Comparison of ENCODE assay signal across 26 cellular contexts in genomic region chr2:237867465-237867864, GRCh38. TPM values are rescaled to one million over a fixed set of nuclear protein-coding genes. Genes with fewer than 3 reads are reported as not detected.
DNase-seq lines count a peak whose midpoint lies in the region; ATAC-seq and TF ChIP-seq lines count a peak whose summit lies in the region.
"Had no signal": no experiment of that assay in that cellular context is flagged by ENCODE, and none has a peak within 500 bp of the region (broad histone marks: within the 10 kb centered on the region; RNA-seq: fewer than 3 reads in every experiment).

No MANE protein-coding gene starts in this region.

- H3K4me1 ChIP-seq in right atrium auricular region (peaks cover 0 to 43% of the 10 kb centered on the region in 2 donors), esophagus muscularis mucosa (peaks cover 65 to 100% (median 92%) of the 10 kb centered on the region in 4 donors), uterus (peaks cover 29 to 31% of the 10 kb centered on the region in 2 donors)

- ATAC-seq in Right ventricle myocardium superior (ENCODE audit: poor library complexity) = no peak
- ATAC-seq in activated CD8-positive, alpha-beta T cell treated with anti-CD3 and anti-CD28 coated beads for 36 hours = no peak

- intact Hi-C loops in Right ventricle myocardium superior (cut with DNase I) (no loop called here), esophagus muscularis mucosa (cut with DNase I) (no loop called here), uterus (cut with DNase I; ENCODE audit: low total_unique reads) (no loop called here)
- intact Hi-C loops in activated CD8-positive, alpha-beta T cell treated with anti-CD3 and anti-CD28 coated beads for 36 hours (cut with micrococcal nuclease) = no loop called here

- TF ChIP-seq EP300 in esophagus muscularis mucosa (IDR thresholded peaks at IDR 0.05) = no peak

- peak overlapping the region in 1 of 2 donors; percentile 94 for H3K27ac ChIP-seq in right atrium auricular region
- peak overlapping the region; percentile 82 to 95 (median 93) for H3K27ac ChIP-seq in esophagus muscularis mucosa (replicated peaks in 1 of 4)
- H3K27ac ChIP-seq in uterus = peak overlapping the region; percentile 98 to 100
- H3K27ac ChIP-seq: neutrophil had no signal

- H3K27me3 Mint-ChIP-seq in osteocyte (ENCODE audit: unreplicated experiment) = no peaks in the 10 kb centered on the region
- peaks cover 28% of the 10 kb centered on the region for H3K27me3 Mint-ChIP-seq in activated CD8-positive, alpha-beta T cell treated with anti-CD3 and anti-CD28 coated beads for 36 hours

- 91% methylated on average over 6 of the region's 10 CpGs for WGBS in esophagus muscularis mucosa

- DNase-seq in right atrium auricular region (ENCODE audit: low spot score) (peak; percentile 49), Right ventricle myocardium superior (no peak), esophagus muscularis mucosa (ENCODE audit: extremely low spot score) (no peak), osteocyte (ENCODE audit: extremely low spot score, unreplicated experiment) (peak; percentile 68), uterus (peak in 1 of 2 donors; percentile 24), AG08395 (ENCODE audit: low spot score) (no peak), cortex of kidney (lab: John Stamatoyannopoulos, UW) (no peak)
- no peak for DNase-seq in activated CD8-positive, alpha-beta T cell treated with anti-CD3 and anti-CD28 coated beads for 36 hours
- DNase-seq: activated CD4-positive, alpha-beta T cell treated with anti-CD3 and anti-CD28 coated beads, Interleukin-2, amount 50 U/mL, for 48 hours; activated CD4-positive, CD25-positive, alpha-beta regulatory T cell; activated naive CD4-positive, alpha-beta T cell treated with anti-CD3 and anti-CD28 coated beads, Interleukin-2, amount 50 U/mL, for 16 hours; activated T-cell treated with anti-CD3 and anti-CD28 coated beads, Interleukin-2, amount 50 U/mL, for 1 hour; anterior cingulate cortex; CD4-positive, alpha-beta T cell; DMS 273 treated with DMSO at 0.1 percent for 48 hours; foreskin fibroblast; H9; MM.1S; NCI-H1417 treated with DMSO at 0.1 percent for 48 hours; NCI-H2107; NCI-H510A treated with DMSO at 0.1 percent for 48 hours; RPMI8226; stimulated activated CD4-positive, alpha-beta T cell treated with anti-CD3 and anti-CD28 coated beads, Interleukin-12 subunit alpha, Interleukin-12 subunit beta, amount 100 ng/mL, for 4 hours; T-helper 9 cell had no signal

- TF ChIP-seq POLR2A in esophagus muscularis mucosa (IDR thresholded peaks at IDR 0.05; ENCODE audit: low read depth) (no peak), uterus (IDR thresholded peaks at IDR 0.05) (no peak)

- H3K4me3 ChIP-seq in right atrium auricular region (no peak overlapping the region), esophagus muscularis mucosa (no peak overlapping the region), uterus (no peak overlapping the region)
- H3K4me3 ChIP-seq: vagina had no signal

- H3K27ac Mint-ChIP-seq in osteocyte (ENCODE audit: unreplicated experiment) = peak overlapping the region; percentile 96
- H3K27ac Mint-ChIP-seq in activated CD8-positive, alpha-beta T cell treated with anti-CD3 and anti-CD28 coated beads for 36 hours = no peak overlapping the region
- H3K27ac Mint-ChIP-seq: CD4-positive, alpha-beta T cell; H9 had no signal

- TF ChIP-seq CTCF in right atrium auricular region (IDR thresholded peaks at IDR 0.05) = no peak
- no peak for TF ChIP-seq CTCF in esophagus muscularis mucosa (IDR thresholded peaks at IDR 0.05)
- TF ChIP-seq CTCF in osteocyte (IDR thresholded peaks at IDR 0.05) = no peak
- no peak for TF ChIP-seq CTCF in uterus (IDR thresholded peaks at IDR 0.05)
- TF ChIP-seq CTCF in activated CD8-positive, alpha-beta T cell treated with anti-CD3 and anti-CD28 coated beads for 36 hours (IDR thresholded peaks at IDR 0.05) = no peak

- POLR2A ChIA-PET in activated CD8-positive, alpha-beta T cell treated with anti-CD3 and anti-CD28 coated beads for 36 hours (lab: Charles Lee) = no interaction called here

- H3K36me3 ChIP-seq in right atrium auricular region (no peaks in the 10 kb centered on the region), esophagus muscularis mucosa (no peaks in the 10 kb centered on the region), uterus (no peaks in the 10 kb centered on the region)
- H3K36me3 ChIP-seq: neutrophil, vagina had no signal

- no peak overlapping the region for H3K4me3 Mint-ChIP-seq in osteocyte (ENCODE audit: unreplicated experiment)
- H3K4me3 Mint-ChIP-seq in activated CD8-positive, alpha-beta T cell treated with anti-CD3 and anti-CD28 coated beads for 36 hours = no peak overlapping the region
- H3K4me3 Mint-ChIP-seq: CD4-positive, alpha-beta T cell; H9 had no signal

- no peaks in the 10 kb centered on the region for H3K36me3 Mint-ChIP-seq in osteocyte (ENCODE audit: unreplicated experiment)
- no peaks in the 10 kb centered on the region for H3K36me3 Mint-ChIP-seq in activated CD8-positive, alpha-beta T cell treated with anti-CD3 and anti-CD28 coated beads for 36 hours (ENCODE audit: low read depth)

- H3K9me3 ChIP-seq in right atrium auricular region (no peaks in the 10 kb centered on the region), esophagus muscularis mucosa (no peaks in the 10 kb centered on the region), uterus (no peaks in the 10 kb centered on the region)
- H3K9me3 ChIP-seq: neutrophil, vagina had no signal

- CTCF ChIA-PET in activated CD8-positive, alpha-beta T cell treated with anti-CD3 and anti-CD28 coated beads for 36 hours (lab: Charles Lee) = interaction anchor here (1.8 kb wide), 1 partner anchor 10 kb away, joined by 4 read pairs; no protein-coding TSS in a partner anchor

- no peaks in the 10 kb centered on the region for H3K9me3 Mint-ChIP-seq in osteocyte (ENCODE audit: unreplicated experiment)
- no peaks in the 10 kb centered on the region for H3K9me3 Mint-ChIP-seq in activated CD8-positive, alpha-beta T cell treated with anti-CD3 and anti-CD28 coated beads for 36 hours
- H3K9me3 Mint-ChIP-seq: CD4-positive, alpha-beta T cell; H9 had no signal

- H3K27me3 ChIP-seq in right atrium auricular region = no peaks in the 10 kb centered on the region
- no peaks in the 10 kb centered on the region for H3K27me3 ChIP-seq in esophagus muscularis mucosa
- no peaks in the 10 kb centered on the region for H3K27me3 ChIP-seq in uterus
- H3K27me3 ChIP-seq: vagina had no signal

- H3K4me1 Mint-ChIP-seq in osteocyte (ENCODE audit: unreplicated experiment) = peaks cover 74% of the 10 kb centered on the region
- H3K4me1 Mint-ChIP-seq in activated CD8-positive, alpha-beta T cell treated with anti-CD3 and anti-CD28 coated beads for 36 hours (ENCODE audit: low read depth) = peaks cover 11% of the 10 kb centered on the region

RNA-seq across cellular contexts. Expression of gene RAMP1, which starts 8.0 kb away (rescaled TPM):
- total RNA-seq in right atrium auricular region = 100 to 1,000 TPM; 239 to 275 TPM
- 138 TPM for total RNA-seq in Right ventricle myocardium superior
- total RNA-seq in esophagus muscularis mucosa = 100 to 1,000 TPM; 172 to 287 (median 231) TPM
- total RNA-seq in osteocyte = 87.9 and 93.4 TPM in 2 replicates
- 100 to 1,000 TPM in 3 of 4 donors, 10 to 100 TPM in 1; 44.1 to 591 (median 424) TPM for total RNA-seq in uterus
- 1 to 10 TPM; 1.0 to 1.4 TPM for total RNA-seq in activated CD8-positive, alpha-beta T cell treated with anti-CD3 and anti-CD28 coated beads for 36 hours
- total RNA-seq: CD4-positive, alpha-beta T cell had no signal

Comparison
In these comparisons a context has a peak if more than half of its experiments do, and no peak if none do; other contexts are left out.
1. DNase-seq: peak in right atrium auricular region (single experiment) and osteocyte (single experiment); none in Right ventricle myocardium superior (single experiment), esophagus muscularis mucosa (single experiment), AG08395 (single experiment), cortex of kidney (single experiment) and activated CD8-positive, alpha-beta T cell treated with anti-CD3 and anti-CD28 coated beads for 36 hours (single experiment).
2. RNA of gene RAMP1, which starts 8.0 kb away (total RNA-seq): 44.1 to 591 TPM in uterus, 239 to 275 TPM in right atrium auricular region, 172 to 287 TPM in esophagus muscularis mucosa, 138 TPM in Right ventricle myocardium superior (single experiment) and 87.9 to 93.4 TPM in osteocyte; 1.0 to 1.4 TPM in activated CD8-positive, alpha-beta T cell treated with anti-CD3 and anti-CD28 coated beads for 36 hours; every median in the first group is over 10 times any median in the second.